ENCODE assay signal across 17 cellular contexts in genomic region chr10:27643296-27643695, GRCh38.
A peak's percentile ranks its signal among the peaks of the same experiment; 100 is the strongest.
DNase-seq lines count a peak whose midpoint lies in the region; ATAC-seq and TF ChIP-seq lines count a peak whose summit lies in the region.
"Had no signal": no experiment of that assay in that cellular context is flagged by ENCODE, and none has a peak within 500 bp of the region (broad histone marks: within the 10 kb centered on the region; RNA-seq: fewer than 3 reads in every experiment).

No MANE protein-coding gene starts in this region.

- no peak overlapping the region for H3K4me3 Mint-ChIP-seq in GM23338
- H3K4me3 Mint-ChIP-seq: CD8-positive, alpha-beta memory T cell; H9 had no signal

- H3K27ac ChIP-seq in GM23338 (ENCODE audit: low read depth) (no peak overlapping the region), SJCRH30 (0 out of 2 replicates have a peak overlapping the region, but pooled peaks have one; percentile 10), thoracic aorta (no peak overlapping the region)
- H3K27ac ChIP-seq: A549, BLaER1, HL-60 had no signal

- H3K36me3 Mint-ChIP-seq in GM23338 (ENCODE audit: low read depth), result no peaks in the 10 kb centered on the region

- H3K4me2 ChIP-seq in GM23338, result no peak overlapping the region
- H3K4me2 ChIP-seq: A549, BLaER1 had no signal

- no peaks in the 10 kb centered on the region for H3K36me3 ChIP-seq in GM23338 (ENCODE audit: insufficient read depth)
- no peaks in the 10 kb centered on the region for H3K36me3 ChIP-seq in SJCRH30
- H3K36me3 ChIP-seq in thoracic aorta, result no peaks in the 10 kb centered on the region
- H3K36me3 ChIP-seq in H7 (replicated peaks; ENCODE audit: control insufficient read depth, insufficient read depth, low read length), result no peaks in the 10 kb centered on the region
- H3K36me3 ChIP-seq: BLaER1 had no signal

- H3K79me2 ChIP-seq in GM23338 (replicated peaks; ENCODE audit: insufficient read depth), result no peaks in the 10 kb centered on the region

- no peaks in the 10 kb centered on the region for H4K20me1 ChIP-seq in GM23338 (replicated peaks; ENCODE audit: insufficient read depth)
- H4K20me1 ChIP-seq: BLaER1 had no signal

- no peaks in the 10 kb centered on the region for H3K27me3 ChIP-seq in GM23338 (ENCODE audit: insufficient read depth)
- H3K27me3 ChIP-seq in SJCRH30, result no peaks in the 10 kb centered on the region
- H3K27me3 ChIP-seq in thoracic aorta (replicated peaks; ENCODE audit: insufficient read depth), result no peaks in the 10 kb centered on the region
- no peaks in the 10 kb centered on the region for H3K27me3 ChIP-seq in H7 (ENCODE audit: control insufficient read depth, insufficient read depth, low read length)
- H3K27me3 ChIP-seq: BLaER1 had no signal

- no peaks in the 10 kb centered on the region for H3K27me3 Mint-ChIP-seq in GM23338 (ENCODE audit: insufficient read depth, low read depth, poor library complexity)

- H3K4me3 ChIP-seq in GM23338 (no peak overlapping the region), SJCRH30 (no peak overlapping the region), thoracic aorta (no peak overlapping the region), H7 (ENCODE audit: insufficient read depth, low read depth, low read length) (no peak overlapping the region)
- H3K4me3 ChIP-seq: A549, BLaER1, K562 had no signal

- H3K9me3 Mint-ChIP-seq in GM23338, result peaks cover 5% of the 10 kb centered on the region; the same call in 2 of the 3 replicates

- H3F3A ChIP-seq in GM23338 (replicated peaks; ENCODE audit: low read depth), result no peaks in the 10 kb centered on the region

- H3K4me1 ChIP-seq in GM23338 (ENCODE audit: insufficient read depth), result no peaks in the 10 kb centered on the region
- peaks cover 16% of the 10 kb centered on the region for H3K4me1 ChIP-seq in SJCRH30
- no peaks in the 10 kb centered on the region for H3K4me1 ChIP-seq in thoracic aorta (ENCODE audit: control insufficient read depth in 1 of 2, low read depth in 2 of 2)
- H3K4me1 ChIP-seq: A549, Caco-2 had no signal

- H3K9me3 ChIP-seq in SJCRH30 (replicated peaks), result 0 out of 2 replicates have a peak, but pooled peaks cover 4% of the 10 kb centered on the region
- H3K9me3 ChIP-seq in thoracic aorta, result no peaks in the 10 kb centered on the region
- H3K9me3 ChIP-seq: A549 had no signal

- in situ Hi-C loops in GM13977 (cut with MboI; ENCODE audit: low pct_unique_long_range_greater_than_20kb, low sequenced_read_pairs, unreplicated experiment), result no loop called here

- peak overlapping the region; percentile 89 for H2AFZ ChIP-seq in GM23338

- H3K27ac Mint-ChIP-seq in GM23338, result no peak overlapping the region
- H3K27ac Mint-ChIP-seq: CD8-positive, alpha-beta memory T cell; H9 had no signal

- no peaks in the 10 kb centered on the region for H3K4me1 Mint-ChIP-seq in GM23338
- H3K4me1 Mint-ChIP-seq: CD8-positive, alpha-beta memory T cell; H9 had no signal

- DNase-seq in GM23338 (ENCODE audit: low spot score), result no peak
- DNase-seq in SJCRH30, result peak; percentile 49 to 56
- peak; percentile 63 for DNase-seq in fibroblast of peridontal ligament (ENCODE audit: extremely low read depth)
- DNase-seq in thoracic aorta (ENCODE audit: low spot score), result no peak
- DNase-seq in GM13977 (ENCODE audit: low spot score), result no peak
- no peak for DNase-seq in SW480 (ENCODE audit: low spot score)
- DNase-seq in H7, result no peak
- DNase-seq: AML-193; Caco-2; CD8-positive, alpha-beta memory T cell; DND-41; GDM1; H9 had no signal

- ATAC-seq in GM23338 (no peak), thoracic aorta (ENCODE audit: insufficient number of reproducible peaks, low FRiP score, low read depth) (peak; percentile 28)
- ATAC-seq: A549, K562 had no signal

- H3K9me2 ChIP-seq in GM23338 (ENCODE audit: insufficient read depth), result no peaks in the 10 kb centered on the region

- TF ChIP-seq CTCF in GM23338 (conservative IDR thresholded peaks at IDR 0.05; ENCODE audit: low read depth in 2 of 2) (no peak), thoracic aorta (IDR thresholded peaks at IDR 0.05) (no peak), GM13977 (IDR thresholded peaks at IDR 0.05; ENCODE audit: extremely low read depth, insufficient read depth, missing control alignments) (no peak)

TF ChIP-seq in GM23338, 12 proteins besides CTCF, POLR2A, EP300 and RAD21:
- no peak for TF ChIP-seq EZH2 (IDR thresholded peaks at IDR 0.05; ENCODE audit: low read depth, unreplicated experiment)
- no peak for TF ChIP-seq EZH2phosphoT487 (IDR thresholded peaks at IDR 0.05; ENCODE audit: unreplicated experiment)
- no peak for TF ChIP-seq ZNF462 (CRISPR knock-in tag; IDR thresholded peaks at IDR 0.05)
- TF ChIP-seq ZNF114 (CRISPR knock-in tag; IDR thresholded peaks at IDR 0.05), result no peak
- no peak for TF ChIP-seq POLR2AphosphoS5 (IDR thresholded peaks at IDR 0.05; ENCODE audit: low read depth)

Comparison
In these comparisons a context has a peak if more than half of its experiments do, and no peak if none do; other contexts are left out.
1. DNase-seq: peak in SJCRH30 (2 of 2) and fibroblast of peridontal ligament (single experiment); none in GM23338 (single experiment), thoracic aorta (single experiment), GM13977 (single experiment), SW480 (single experiment) and H7 (single experiment).